In the genomic region with DNA sequence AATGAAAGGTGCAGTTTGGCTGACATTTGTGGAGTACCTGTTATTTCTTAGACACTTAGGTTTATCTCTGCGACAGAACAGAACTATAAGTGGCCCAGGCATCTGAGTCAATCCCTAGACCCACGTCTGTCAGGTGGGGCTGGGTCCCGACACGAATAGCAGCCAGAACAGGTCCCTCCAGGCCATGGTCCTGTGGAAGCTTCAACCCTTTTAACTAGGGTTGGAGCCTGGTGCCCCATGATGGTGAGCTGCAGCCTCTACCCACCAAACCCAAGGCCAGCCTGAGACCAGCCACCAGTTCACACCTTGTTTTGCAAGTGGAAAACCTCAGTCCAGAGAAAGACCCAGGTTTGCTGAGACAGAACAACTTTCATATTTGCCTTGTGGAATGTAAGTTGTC, we compare ENCODE assay signal across 2 cellular contexts.
TF ChIP-seq lines count a peak whose summit lies in the region.

No MANE protein-coding gene starts in this region.

TF ChIP-seq in GM12891, 5 proteins besides CTCF, POLR2A, EP300 and RAD21 (continued from another document):
- no peak for TF ChIP-seq TAF1 (IDR thresholded peaks at IDR 0.05; ENCODE audit: low read depth, low read length)

TF ChIP-seq in K562, 482 proteins besides CTCF, POLR2A, EP300 and RAD21 (continued from another document):
- TF ChIP-seq, protein P1, sequence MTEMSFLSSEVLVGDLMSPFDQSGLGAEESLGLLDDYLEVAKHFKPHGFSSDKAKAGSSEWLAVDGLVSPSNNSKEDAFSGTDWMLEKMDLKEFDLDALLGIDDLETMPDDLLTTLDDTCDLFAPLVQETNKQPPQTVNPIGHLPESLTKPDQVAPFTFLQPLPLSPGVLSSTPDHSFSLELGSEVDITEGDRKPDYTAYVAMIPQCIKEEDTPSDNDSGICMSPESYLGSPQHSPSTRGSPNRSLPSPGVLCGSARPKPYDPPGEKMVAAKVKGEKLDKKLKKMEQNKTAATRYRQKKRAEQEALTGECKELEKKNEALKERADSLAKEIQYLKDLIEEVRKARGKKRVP (CRISPR knock-in tag; IDR thresholded peaks at IDR 0.05) = no peak
- no peak for TF ChIP-seq PCBP2 (IDR thresholded peaks at IDR 0.05; ENCODE audit: low read depth, low read length, poor library complexity, severe bottlenecking)
- TF ChIP-seq, protein P2, sequence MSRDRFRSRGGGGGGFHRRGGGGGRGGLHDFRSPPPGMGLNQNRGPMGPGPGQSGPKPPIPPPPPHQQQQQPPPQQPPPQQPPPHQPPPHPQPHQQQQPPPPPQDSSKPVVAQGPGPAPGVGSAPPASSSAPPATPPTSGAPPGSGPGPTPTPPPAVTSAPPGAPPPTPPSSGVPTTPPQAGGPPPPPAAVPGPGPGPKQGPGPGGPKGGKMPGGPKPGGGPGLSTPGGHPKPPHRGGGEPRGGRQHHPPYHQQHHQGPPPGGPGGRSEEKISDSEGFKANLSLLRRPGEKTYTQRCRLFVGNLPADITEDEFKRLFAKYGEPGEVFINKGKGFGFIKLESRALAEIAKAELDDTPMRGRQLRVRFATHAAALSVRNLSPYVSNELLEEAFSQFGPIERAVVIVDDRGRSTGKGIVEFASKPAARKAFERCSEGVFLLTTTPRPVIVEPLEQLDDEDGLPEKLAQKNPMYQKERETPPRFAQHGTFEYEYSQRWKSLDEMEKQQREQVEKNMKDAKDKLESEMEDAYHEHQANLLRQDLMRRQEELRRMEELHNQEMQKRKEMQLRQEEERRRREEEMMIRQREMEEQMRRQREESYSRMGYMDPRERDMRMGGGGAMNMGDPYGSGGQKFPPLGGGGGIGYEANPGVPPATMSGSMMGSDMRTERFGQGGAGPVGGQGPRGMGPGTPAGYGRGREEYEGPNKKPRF (IDR thresholded peaks at IDR 0.05; ENCODE audit: low read depth, low read length) = no peak
- TF ChIP-seq ZNF12 (CRISPR knock-in tag; IDR thresholded peaks at IDR 0.05) = no peak
- TF ChIP-seq, protein P3, sequence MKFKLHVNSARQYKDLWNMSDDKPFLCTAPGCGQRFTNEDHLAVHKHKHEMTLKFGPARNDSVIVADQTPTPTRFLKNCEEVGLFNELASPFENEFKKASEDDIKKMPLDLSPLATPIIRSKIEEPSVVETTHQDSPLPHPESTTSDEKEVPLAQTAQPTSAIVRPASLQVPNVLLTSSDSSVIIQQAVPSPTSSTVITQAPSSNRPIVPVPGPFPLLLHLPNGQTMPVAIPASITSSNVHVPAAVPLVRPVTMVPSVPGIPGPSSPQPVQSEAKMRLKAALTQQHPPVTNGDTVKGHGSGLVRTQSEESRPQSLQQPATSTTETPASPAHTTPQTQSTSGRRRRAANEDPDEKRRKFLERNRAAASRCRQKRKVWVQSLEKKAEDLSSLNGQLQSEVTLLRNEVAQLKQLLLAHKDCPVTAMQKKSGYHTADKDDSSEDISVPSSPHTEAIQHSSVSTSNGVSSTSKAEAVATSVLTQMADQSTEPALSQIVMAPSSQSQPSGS (CRISPR knock-in tag; IDR thresholded peaks at IDR 0.05) = no peak
- TF ChIP-seq GATAD2A (IDR thresholded peaks at IDR 0.05) = no peak
- TF ChIP-seq KDM1A (IDR thresholded peaks at IDR 0.05) = no peak
- no peak for TF ChIP-seq NFRKB (IDR thresholded peaks at IDR 0.05; ENCODE audit: low read depth)
- no peak for TF ChIP-seq SIRT6 (IDR thresholded peaks at IDR 0.05; ENCODE audit: low read depth, low read length)
- TF ChIP-seq, protein P4, sequence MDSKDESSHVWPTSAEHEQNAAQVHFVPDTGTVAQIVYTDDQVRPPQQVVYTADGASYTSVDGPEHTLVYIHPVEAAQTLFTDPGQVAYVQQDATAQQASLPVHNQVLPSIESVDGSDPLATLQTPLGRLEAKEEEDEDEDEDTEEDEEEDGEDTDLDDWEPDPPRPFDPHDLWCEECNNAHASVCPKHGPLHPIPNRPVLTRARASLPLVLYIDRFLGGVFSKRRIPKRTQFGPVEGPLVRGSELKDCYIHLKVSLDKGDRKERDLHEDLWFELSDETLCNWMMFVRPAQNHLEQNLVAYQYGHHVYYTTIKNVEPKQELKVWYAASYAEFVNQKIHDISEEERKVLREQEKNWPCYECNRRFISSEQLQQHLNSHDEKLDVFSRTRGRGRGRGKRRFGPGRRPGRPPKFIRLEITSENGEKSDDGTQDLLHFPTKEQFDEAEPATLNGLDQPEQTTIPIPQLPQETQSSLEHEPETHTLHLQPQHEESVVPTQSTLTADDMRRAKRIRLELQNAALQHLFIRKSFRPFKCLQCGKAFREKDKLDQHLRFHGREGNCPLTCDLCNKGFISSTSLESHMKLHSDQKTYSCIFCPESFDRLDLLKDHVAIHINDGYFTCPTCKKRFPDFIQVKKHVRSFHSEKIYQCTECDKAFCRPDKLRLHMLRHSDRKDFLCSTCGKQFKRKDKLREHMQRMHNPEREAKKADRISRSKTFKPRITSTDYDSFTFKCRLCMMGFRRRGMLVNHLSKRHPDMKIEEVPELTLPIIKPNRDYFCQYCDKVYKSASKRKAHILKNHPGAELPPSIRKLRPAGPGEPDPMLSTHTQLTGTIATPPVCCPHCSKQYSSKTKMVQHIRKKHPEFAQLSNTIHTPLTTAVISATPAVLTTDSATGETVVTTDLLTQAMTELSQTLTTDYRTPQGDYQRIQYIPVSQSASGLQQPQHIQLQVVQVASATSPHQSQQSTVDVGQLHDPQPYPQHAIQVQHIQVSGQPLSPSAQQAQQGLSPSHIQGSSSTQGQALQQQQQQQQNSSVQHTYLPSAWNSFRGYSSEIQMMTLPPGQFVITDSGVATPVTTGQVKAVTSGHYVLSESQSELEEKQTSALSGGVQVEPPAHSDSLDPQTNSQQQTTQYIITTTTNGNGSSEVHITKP (IDR thresholded peaks at IDR 0.05; ENCODE audit: partially characterized antibody) = no peak
- no peak for TF ChIP-seq ZNF695 (CRISPR knock-in tag; IDR thresholded peaks at IDR 0.05)
- no peak for TF ChIP-seq POLR2G (IDR thresholded peaks at IDR 0.05; ENCODE audit: low read depth, low read length)
- TF ChIP-seq, protein P5, sequence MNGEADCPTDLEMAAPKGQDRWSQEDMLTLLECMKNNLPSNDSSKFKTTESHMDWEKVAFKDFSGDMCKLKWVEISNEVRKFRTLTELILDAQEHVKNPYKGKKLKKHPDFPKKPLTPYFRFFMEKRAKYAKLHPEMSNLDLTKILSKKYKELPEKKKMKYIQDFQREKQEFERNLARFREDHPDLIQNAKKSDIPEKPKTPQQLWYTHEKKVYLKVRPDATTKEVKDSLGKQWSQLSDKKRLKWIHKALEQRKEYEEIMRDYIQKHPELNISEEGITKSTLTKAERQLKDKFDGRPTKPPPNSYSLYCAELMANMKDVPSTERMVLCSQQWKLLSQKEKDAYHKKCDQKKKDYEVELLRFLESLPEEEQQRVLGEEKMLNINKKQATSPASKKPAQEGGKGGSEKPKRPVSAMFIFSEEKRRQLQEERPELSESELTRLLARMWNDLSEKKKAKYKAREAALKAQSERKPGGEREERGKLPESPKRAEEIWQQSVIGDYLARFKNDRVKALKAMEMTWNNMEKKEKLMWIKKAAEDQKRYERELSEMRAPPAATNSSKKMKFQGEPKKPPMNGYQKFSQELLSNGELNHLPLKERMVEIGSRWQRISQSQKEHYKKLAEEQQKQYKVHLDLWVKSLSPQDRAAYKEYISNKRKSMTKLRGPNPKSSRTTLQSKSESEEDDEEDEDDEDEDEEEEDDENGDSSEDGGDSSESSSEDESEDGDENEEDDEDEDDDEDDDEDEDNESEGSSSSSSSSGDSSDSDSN (IDR thresholded peaks at IDR 0.05; ENCODE audit: borderline replicate concordance in 1 of 2, low read depth in 2 of 2, low read length in 2 of 2) = no peak
- TF ChIP-seq ZNF589 (CRISPR knock-in tag; IDR thresholded peaks at IDR 0.05; ENCODE audit: low read depth) = no peak
